Comparison of ENCODE assay signal across 24 cellular contexts in genomic region chr17:34755371-34755770, GRCh38.
"Had no signal": no experiment of that assay in that cellular context is flagged by ENCODE, and none has a peak within 500 bp of the region (broad histone marks: within the 10 kb centered on the region; RNA-seq: fewer than 3 reads in every experiment).

No MANE protein-coding gene starts in this region.

- H3K9me3 ChIP-seq: heart right ventricle, left ventricle myocardium inferior, neutrophil, ovary, right atrium auricular region, right lobe of liver, thyroid gland, transverse colon, upper lobe of left lung, vagina had no signal

- H3K4me3 Mint-ChIP-seq: naive thymus-derived CD8-positive, alpha-beta T cell; neural crest cell; stimulated activated effector memory CD8-positive, alpha-beta T cell treated with anti-CD3 and anti-CD28 coated beads, Interleukin-12 subunit alpha, Interleukin-12 subunit beta, amount 100 ng/mL, for 72 hours; stimulated activated naive CD8-positive, alpha-beta T cell treated with anti-CD3 and anti-CD28 coated beads, Interleukin-15, Interleukin-2, amounts not matched to agents 100 ng/mL and 50 ng/mL, for 24 hours had no signal

- H3K4me1 ChIP-seq: right atrium auricular region, right lobe of liver, thyroid gland, transverse colon, upper lobe of left lung, vagina had no signal

- H3K27ac ChIP-seq: heart right ventricle, left ventricle myocardium inferior, neutrophil, ovary, right atrium auricular region, right lobe of liver, skin epidermis, thyroid gland, transverse colon, upper lobe of left lung, vagina had no signal

- H3K27me3 ChIP-seq: ovary, right atrium auricular region, right lobe of liver, thyroid gland, upper lobe of left lung, vagina had no signal

- DNase-seq: heart right ventricle; hippocampal formation; left ventricle myocardium inferior; mesendoderm; midbrain; naive thymus-derived CD8-positive, alpha-beta T cell; ovary; stimulated activated CD4-positive, alpha-beta T cell treated with anti-CD3 and anti-CD28 coated beads, Interleukin-12 subunit alpha, Interleukin-12 subunit beta, amount 100 ng/mL, for 4 hours; stimulated activated CD4-positive, alpha-beta T cell treated with anti-CD3 and anti-CD28 coated beads, Interleukin-4, amount 100 ng/mL, for 24 hours; stimulated activated naive CD4-positive, alpha-beta T cell; thyroid gland; transverse colon; upper lobe of left lung had no signal

- H3K4me3 ChIP-seq: heart right ventricle, left ventricle myocardium inferior, lung, ovary, right atrium auricular region, right lobe of liver, skin epidermis, thyroid gland, transverse colon, upper lobe of left lung, vagina had no signal

- H3K4me1 Mint-ChIP-seq: naive thymus-derived CD8-positive, alpha-beta T cell; stimulated activated effector memory CD8-positive, alpha-beta T cell treated with anti-CD3 and anti-CD28 coated beads, Interleukin-12 subunit alpha, Interleukin-12 subunit beta, amount 100 ng/mL, for 72 hours had no signal

- H3K9me3 Mint-ChIP-seq: nephron; neural crest cell; stimulated activated effector memory CD8-positive, alpha-beta T cell treated with anti-CD3 and anti-CD28 coated beads, Interleukin-12 subunit alpha, Interleukin-12 subunit beta, amount 100 ng/mL, for 72 hours; stimulated activated naive CD8-positive, alpha-beta T cell treated with anti-CD3 and anti-CD28 coated beads, Interleukin-15, Interleukin-2, amounts not matched to agents 100 ng/mL and 50 ng/mL, for 24 hours had no signal

- H3K36me3 ChIP-seq: heart right ventricle, left ventricle myocardium inferior, neutrophil, ovary, right atrium auricular region, right lobe of liver, thyroid gland, transverse colon, upper lobe of left lung, vagina had no signal

- ATAC-seq: naive thymus-derived CD8-positive, alpha-beta T cell; right lobe of liver; stimulated activated effector memory CD8-positive, alpha-beta T cell treated with anti-CD3 and anti-CD28 coated beads, Interleukin-12 subunit alpha, Interleukin-12 subunit beta, amount 100 ng/mL, for 72 hours had no signal

- H3K27ac Mint-ChIP-seq: progenitor cell of endocrine pancreas; stimulated activated effector memory CD8-positive, alpha-beta T cell treated with anti-CD3 and anti-CD28 coated beads, Interleukin-12 subunit alpha, Interleukin-12 subunit beta, amount 100 ng/mL, for 72 hours; stimulated activated naive CD8-positive, alpha-beta T cell treated with anti-CD3 and anti-CD28 coated beads, Interleukin-15, Interleukin-2, amounts not matched to agents 100 ng/mL and 50 ng/mL, for 24 hours had no signal

- H3K36me3 Mint-ChIP-seq: stimulated activated effector memory CD8-positive, alpha-beta T cell treated with anti-CD3 and anti-CD28 coated beads, Interleukin-12 subunit alpha, Interleukin-12 subunit beta, amount 100 ng/mL, for 72 hours had no signal
